ENCODE assay signal across 8 cellular contexts in genomic region chr18:44680271-44681038, GRCh38. TPM values are rescaled to one million over a fixed set of nuclear protein-coding genes. Genes with fewer than 3 reads are reported as not detected.
DNase-seq lines count a peak whose midpoint lies in the region; ATAC-seq, FAIRE-seq and TF ChIP-seq lines count a peak whose summit lies in the region.

Gene SETBP1 (plus strand): TSS chr18:44680888. CDS start chr18:44701347, 20,459 bp downstream.

- CTCF ChIA-PET in T-cell (lab: Charles Lee): no interaction called here

- no peaks in the 10 kb centered on the region for H3K36me3 Mint-ChIP-seq in T-cell

- ATAC-seq in T-cell (replicated peaks in 1 of 4): peak in 1 of 4 experiments; percentile 14

- peak within 1 kb of the TSS in 2 of 3 donors; percentile 77 to 87 for H3K4me3 Mint-ChIP-seq in T-cell

- no peak within 1 kb of the TSS for H3K27ac ChIP-seq in Karpas-422 (ENCODE audit: low read length)
- H3K27ac ChIP-seq in kidney (ENCODE audit: low read depth in 2 of 2, low read length in 2 of 2): peak within 1 kb of the TSS; percentile 93 to 98
- peak within 1 kb of the TSS; percentile 59 for H3K27ac ChIP-seq in smooth muscle cell (ENCODE audit: low read depth)

- H3K4me1 ChIP-seq in Karpas-422 (ENCODE audit: low read length): peaks cover 35% of the 10 kb centered on the region
- peaks cover 14 to 24% of the 10 kb centered on the region in 2 donors for H3K4me1 ChIP-seq in kidney (ENCODE audit: control insufficient read depth in 1 of 2, insufficient read depth in 1 of 2, low read depth in 1 of 2, low read length in 2 of 2)
- H3K4me1 ChIP-seq in smooth muscle cell (ENCODE audit: low read depth): peaks cover 36% of the 10 kb centered on the region

- H4K20me1 ChIP-seq in Karpas-422 (ENCODE audit: insufficient read depth, low read depth, low read length): no peaks in the 10 kb centered on the region
- H4K20me1 ChIP-seq in smooth muscle cell (ENCODE audit: low read depth): peaks cover 11% of the 10 kb centered on the region

- TF ChIP-seq CTCF in kidney (IDR thresholded peaks at IDR 0.05; ENCODE audit: borderline replicate concordance, extremely low read depth, insufficient read depth) (no peak), smooth muscle cell (IDR thresholded peaks at IDR 0.05; ENCODE audit: borderline replicate concordance, insufficient read depth, poor library complexity, severe bottlenecking) (no peak)

- under 1% methylated on average over 36 of the region's 65 CpGs for WGBS in smooth muscle cell (ENCODE audit: low lambda C conversion rate)

- peaks cover 0 to 4% (median 4%) of the 10 kb centered on the region in 3 donors for H3K4me1 Mint-ChIP-seq in T-cell

- intact Hi-C loops in kidney (cut with DNase I): no loop called here

- H3F3A ChIP-seq in smooth muscle cell (ENCODE audit: low read depth): peaks cover 11% of the 10 kb centered on the region

- no peaks in the 10 kb centered on the region for H3K79me2 ChIP-seq in Karpas-422 (ENCODE audit: low read length)
- H3K79me2 ChIP-seq in smooth muscle cell (ENCODE audit: low read depth): peaks cover 40% of the 10 kb centered on the region

- POLR2A ChIA-PET in T-cell (lab: Charles Lee): no interaction called here

- H3K36me3 ChIP-seq in Karpas-422 (ENCODE audit: insufficient read depth, low read length) (no peaks in the 10 kb centered on the region), kidney (ENCODE audit: control insufficient read depth in 1 of 2, insufficient read depth in 2 of 2, low read length in 2 of 2) (no peaks in the 10 kb centered on the region), smooth muscle cell (ENCODE audit: low read depth) (no peaks in the 10 kb centered on the region)

- H2AFZ ChIP-seq in Karpas-422 (ENCODE audit: low read length) (peak within 1 kb of the TSS; percentile 71; the same call in 1 of the 2 replicates), smooth muscle cell (ENCODE audit: low read depth) (peak within 1 kb of the TSS; percentile 87)

- H3K4me2 ChIP-seq in Karpas-422 (ENCODE audit: low read depth, low read length, poor library complexity, severe bottlenecking) (peak within 1 kb of the TSS; percentile 80), smooth muscle cell (peak within 1 kb of the TSS; percentile 93)

- FAIRE-seq in kidney (lab: Jason Lieb, UNC): no peak

- H3K9me3 ChIP-seq in Karpas-422 (ENCODE audit: low read length): no peaks in the 10 kb centered on the region
- no peaks in the 10 kb centered on the region for H3K9me3 ChIP-seq in kidney (ENCODE audit: control insufficient read depth in 1 of 2, low read length in 2 of 2)
- H3K9me3 ChIP-seq in smooth muscle cell (replicated peaks; ENCODE audit: low read depth): no peaks in the 10 kb centered on the region

- DNase-seq in NCI-H510A (lab: John Stamatoyannopoulos, UW): peak; percentile 14
- DNase-seq in NCI-H510A treated with DMSO at 0.1 percent for 48 hours (lab: John Stamatoyannopoulos, UW): no peak
- peak; percentile 63 for DNase-seq in Karpas-422
- DNase-seq in T-cell: peak in 10 of 34 experiments; percentile 1 to 18 (median 7)
- peak; percentile 82 for DNase-seq in cerebellum (ENCODE audit: low spot score)
- peak; percentile 95 for DNase-seq in kidney
- DNase-seq in smooth muscle cell (lab: John Stamatoyannopoulos, UW; ENCODE audit: unreplicated experiment): peak; percentile 20
- no peak for DNase-seq in SIG-M5 treated with dmso at 0.1 percent for 504 hours (lab: John Stamatoyannopoulos, UW; ENCODE audit: unreplicated experiment)

- H3K4me3 ChIP-seq in Karpas-422 (ENCODE audit: low read length) (peak within 1 kb of the TSS; percentile 75), kidney (ENCODE audit: low read length in 2 of 2) (peak within 1 kb of the TSS; percentile 81 to 93), smooth muscle cell (peak within 1 kb of the TSS; percentile 94)

- peaks cover 18 to 20% of the 10 kb centered on the region in 2 donors for H3K27me3 Mint-ChIP-seq in T-cell

- H3K27me3 ChIP-seq in Karpas-422 (ENCODE audit: low read length): no peaks in the 10 kb centered on the region
- no peaks in the 10 kb centered on the region for H3K27me3 ChIP-seq in smooth muscle cell (ENCODE audit: low read depth)

- H3K9me3 Mint-ChIP-seq in T-cell: no peaks in the 10 kb centered on the region

- peak within 1 kb of the TSS in 1 of 2 donors; percentile 45 for H3K27ac Mint-ChIP-seq in T-cell

- H3K9me2 ChIP-seq in Karpas-422 (replicated peaks; ENCODE audit: insufficient read depth, low read length): no peaks in the 10 kb centered on the region

- peak within 1 kb of the TSS; percentile 68 for H3K9ac ChIP-seq in Karpas-422 (ENCODE audit: low read length)
- H3K9ac ChIP-seq in kidney (ENCODE audit: low read length in 2 of 2): peak within 1 kb of the TSS; percentile 65 to 68
- H3K9ac ChIP-seq in smooth muscle cell (ENCODE audit: low read depth): peak within 1 kb of the TSS; percentile 27

RNA-seq across cellular contexts. Expression of gene SETBP1, which starts in this region (rescaled TPM):
- total RNA-seq in Karpas-422 (2014; rRNA removed; shearing (Covaris generic); ENCODE audit: low replicate concordance): 3.4 and 5.4 TPM in 2 replicates
- total RNA-seq in T-cell (1 to 10 TPM; 1.6 to 5.7 (median 3.2) TPM), cerebellum (46.3 TPM), kidney (71.7 TPM), smooth muscle cell (17.7 and 19.2 TPM in 2 replicates)
- polyA plus RNA-seq in kidney (ENCODE audit: insufficient read depth, low read depth, low replicate concordance) (2.7 TPM), smooth muscle cell (4.7 and 6.1 TPM in 2 replicates)

Comparison
In these comparisons a context has a peak if more than half of its experiments do, and no peak if none do; other contexts are left out.
1. DNase-seq: peak in NCI-H510A (single experiment), Karpas-422 (single experiment), cerebellum (single experiment), kidney (single experiment) and smooth muscle cell (single experiment); none in NCI-H510A treated with DMSO at 0.1 percent for 48 hours (single experiment) and SIG-M5 treated with dmso at 0.1 percent for 504 hours (single experiment).
2. Peak in every context shown above with its lines, with median percentiles within 50 percentile points of each other: H3K4me3 ChIP-seq and H3K9ac ChIP-seq.